Comparison of ENCODE assay signal across 25 cellular contexts in the genomic region with DNA sequence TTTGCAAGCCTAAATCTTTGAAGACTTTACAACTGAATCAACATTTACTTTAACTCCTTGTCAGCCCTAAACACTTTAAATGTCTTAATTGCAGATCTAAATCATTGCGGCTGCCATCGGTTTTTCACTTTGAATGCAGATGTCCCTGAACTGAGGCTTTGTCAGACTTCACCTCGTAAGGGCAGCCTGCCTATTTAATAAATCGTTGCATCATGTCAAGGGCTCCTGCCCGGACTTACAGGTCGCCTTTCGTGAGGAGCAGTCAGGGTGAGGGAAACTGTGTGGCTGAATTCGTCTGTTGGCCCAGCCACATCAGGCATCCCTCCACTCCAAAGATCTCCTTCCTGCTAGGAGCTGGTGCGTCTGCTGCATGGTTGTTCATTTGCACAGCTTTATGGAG.
"Had no signal": no experiment of that assay in that cellular context is flagged by ENCODE, and none has a peak within 500 bp of the region (broad histone marks: within the 10 kb centered on the region; RNA-seq: fewer than 3 reads in every experiment).

No MANE protein-coding gene starts in this region.

- H3K36me3 Mint-ChIP-seq: stimulated activated memory B cell treated with anti-CD40 and anti-IgM and Interleukin-4, amounts not matched to agents 10 μg/mL and 1 μg/mL and 100 μg/mL, for 72 hours had no signal

- H3K36me3 ChIP-seq: esophagus squamous epithelium, left ventricle myocardium inferior, pancreas, spleen, tibial artery, upper lobe of right lung, vagina had no signal

- H3K27ac ChIP-seq: dorsolateral prefrontal cortex, esophagus squamous epithelium, foreskin keratinocyte, left ventricle myocardium inferior, pancreas, spleen, tibial artery, upper lobe of right lung, vagina had no signal

- ATAC-seq: foreskin keratinocyte; naive thymus-derived CD8-positive, alpha-beta T cell; pancreas; sciatic nerve; stimulated activated memory B cell treated with anti-CD40 and anti-IgM and Interleukin-4, amounts not matched to agents 10 μg/mL and 1 μg/mL and 100 μg/mL, for 72 hours; upper lobe of right lung had no signal

- H3K27me3 ChIP-seq: foreskin keratinocyte, pancreas, spleen, tibial artery, upper lobe of right lung, vagina had no signal

- FAIRE-seq: endometrium, pancreas had no signal

- H3K9me3 ChIP-seq: esophagus squamous epithelium, pancreas, spleen, tibial artery, upper lobe of right lung, vagina had no signal

- H3K4me1 ChIP-seq: foreskin keratinocyte, left ventricle myocardium inferior, upper lobe of right lung, vagina had no signal

- H3K9me3 Mint-ChIP-seq: stimulated activated naive CD8-positive, alpha-beta T cell treated with anti-CD3 and anti-CD28 coated beads, Interleukin-15, Interleukin-2, amounts not matched to agents 100 ng/mL and 50 ng/mL, for 24 hours had no signal

- H3K27ac Mint-ChIP-seq: naive thymus-derived CD8-positive, alpha-beta T cell; progenitor cell of endocrine pancreas; stimulated activated memory B cell treated with anti-CD40 and anti-IgM and Interleukin-4, amounts not matched to agents 10 μg/mL and 1 μg/mL and 100 μg/mL, for 72 hours; stimulated activated naive CD8-positive, alpha-beta T cell treated with anti-CD3 and anti-CD28 coated beads, Interleukin-15, Interleukin-2, amounts not matched to agents 100 ng/mL and 50 ng/mL, for 24 hours had no signal

- H3K4me3 ChIP-seq: dorsolateral prefrontal cortex, esophagus squamous epithelium, left ventricle myocardium inferior, lung, pancreas, spleen, tibial artery, upper lobe of right lung, vagina had no signal

- H3K27me3 Mint-ChIP-seq: naive thymus-derived CD8-positive, alpha-beta T cell; stimulated activated naive CD8-positive, alpha-beta T cell treated with anti-CD3 and anti-CD28 coated beads, Interleukin-15, Interleukin-2, amounts not matched to agents 100 ng/mL and 50 ng/mL, for 24 hours had no signal

- DNase-seq: central memory CD4-positive, alpha-beta T cell; cortex of kidney; dorsolateral prefrontal cortex; effector memory CD4-positive, alpha-beta T cell; esophagus squamous epithelium; foreskin keratinocyte; hippocampal formation; left ventricle myocardium inferior; mesendoderm; naive thymus-derived CD8-positive, alpha-beta T cell; occipital lobe; pancreas; spleen; stimulated activated CD4-positive, alpha-beta T cell treated with anti-CD3 and anti-CD28 coated beads, Interleukin-15, amount 100 ng/mL, for 24 hours; stimulated activated CD4-positive, alpha-beta T cell treated with anti-CD3 and anti-CD28 coated beads, Interleukin-1b, Interleukin-23, amount 100 ng/mL, for 48 hours; stimulated activated CD4-positive, alpha-beta T cell treated with anti-CD3 and anti-CD28 coated beads, Interleukin-4, amount 100 ng/mL, for 24 hours; tibial artery; upper lobe of right lung had no signal

- H3K4me3 Mint-ChIP-seq: naive thymus-derived CD8-positive, alpha-beta T cell; stimulated activated memory B cell treated with anti-CD40 and anti-IgM and Interleukin-4, amounts not matched to agents 10 μg/mL and 1 μg/mL and 100 μg/mL, for 72 hours; stimulated activated naive CD8-positive, alpha-beta T cell treated with anti-CD3 and anti-CD28 coated beads, Interleukin-15, Interleukin-2, amounts not matched to agents 100 ng/mL and 50 ng/mL, for 24 hours had no signal

- H3K4me1 Mint-ChIP-seq: naive thymus-derived CD8-positive, alpha-beta T cell; stimulated activated memory B cell treated with anti-CD40 and anti-IgM and Interleukin-4, amounts not matched to agents 10 μg/mL and 1 μg/mL and 100 μg/mL, for 72 hours had no signal
